ENCODE assay signal across 8 cellular contexts in the genomic region with DNA sequence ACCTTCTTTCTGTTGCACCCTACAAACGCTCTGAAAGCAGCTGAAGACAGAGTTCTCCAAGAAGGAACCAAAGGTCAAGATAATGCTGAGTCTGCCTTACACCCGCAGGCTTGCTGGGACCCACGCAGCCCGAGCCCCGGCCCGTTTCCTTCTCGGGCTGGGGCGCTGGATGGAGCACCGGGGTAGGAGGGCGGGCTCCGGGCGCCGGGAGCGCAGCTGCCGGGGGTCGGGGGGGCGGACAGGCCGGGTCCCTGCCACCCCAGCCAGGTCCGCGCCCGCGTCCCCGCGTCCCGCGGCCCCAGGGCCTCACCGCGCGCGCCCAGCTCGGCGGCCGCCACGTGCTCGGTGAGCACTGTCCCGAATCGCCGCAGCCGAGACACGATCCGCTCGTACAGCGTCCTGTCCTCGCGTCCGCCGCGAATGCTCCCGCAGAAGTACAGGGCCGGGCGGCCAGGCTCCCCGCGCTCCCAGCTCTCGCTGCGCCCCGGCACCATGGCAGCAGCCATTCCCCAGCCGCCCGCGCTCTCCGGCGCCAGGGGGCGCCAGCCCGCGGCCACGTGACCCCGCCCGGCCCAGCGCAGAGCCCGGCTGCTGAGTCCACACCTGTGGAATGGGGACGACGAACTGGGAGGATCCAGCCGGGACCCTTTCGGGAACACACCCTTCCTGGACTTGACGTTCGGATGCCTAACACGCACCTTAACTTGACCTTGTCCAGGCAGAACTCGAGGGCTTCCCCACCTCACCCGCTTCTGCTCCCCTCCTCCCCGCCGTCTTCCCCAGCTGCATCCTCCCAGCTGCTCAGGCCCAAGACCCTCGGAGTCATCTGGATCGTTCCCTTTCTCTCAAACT. TPM values are rescaled to one million over a fixed set of nuclear protein-coding genes. Genes with fewer than 3 reads are reported as not detected.
A peak's percentile ranks its signal among the peaks of the same experiment; 100 is the strongest.
DNase-seq lines count a peak whose midpoint lies in the region; ATAC-seq and TF ChIP-seq lines count a peak whose summit lies in the region.

A gene with protein sequence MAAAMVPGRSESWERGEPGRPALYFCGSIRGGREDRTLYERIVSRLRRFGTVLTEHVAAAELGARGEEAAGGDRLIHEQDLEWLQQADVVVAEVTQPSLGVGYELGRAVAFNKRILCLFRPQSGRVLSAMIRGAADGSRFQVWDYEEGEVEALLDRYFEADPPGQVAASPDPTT (minus strand): TSS at position 531 of the 852 bp plus-strand sequence. CDS start 25 bp downstream, at position 506.

- no peaks in the 10 kb centered on the region for H3K9me3 ChIP-seq in KOPT-K1 (ENCODE audit: insufficient read depth, low read length, poor library complexity, severe bottlenecking)
- no peaks in the 10 kb centered on the region for H3K9me3 ChIP-seq in adrenal gland (replicated peaks in 1 of 3)
- H3K9me3 ChIP-seq in left ventricle myocardium inferior (replicated peaks), result no peaks in the 10 kb centered on the region
- no peaks in the 10 kb centered on the region for H3K9me3 ChIP-seq in upper lobe of right lung

- H3K27me3 ChIP-seq in adrenal gland, result no peaks in the 10 kb centered on the region
- H3K27me3 ChIP-seq in left ventricle myocardium inferior (ENCODE audit: low read depth), result peaks cover 10% of the 10 kb centered on the region
- peaks cover 8% of the 10 kb centered on the region for H3K27me3 ChIP-seq in upper lobe of right lung

- H3K36me3 ChIP-seq in KOPT-K1 (ENCODE audit: insufficient read depth, low read length) (peaks cover 11% of the 10 kb centered on the region; the same call in 1 of the 2 replicates), adrenal gland (replicated peaks in 1 of 2) (peaks cover 0 to 6% of the 10 kb centered on the region in 2 donors), left ventricle myocardium inferior (no peaks in the 10 kb centered on the region), upper lobe of right lung (no peaks in the 10 kb centered on the region)

- H3K27ac Mint-ChIP-seq in T-cell, result peak within 1 kb of the TSS; percentile 89 to 90
- peak within 1 kb of the TSS; percentile 74 for H3K27ac Mint-ChIP-seq in progenitor cell of endocrine pancreas

- H3K27ac ChIP-seq in KOPT-K1 (ENCODE audit: low read depth, low read length, poor library complexity, severe bottlenecking), result peak within 1 kb of the TSS; percentile 55
- peak within 1 kb of the TSS in 3 of 5 donors; percentile 46 to 85 (median 53) for H3K27ac ChIP-seq in adrenal gland
- peak within 1 kb of the TSS; percentile 62 for H3K27ac ChIP-seq in left ventricle myocardium inferior (replicated peaks)
- H3K27ac ChIP-seq in upper lobe of right lung, result peak within 1 kb of the TSS; percentile 58

- TF ChIP-seq POLR2A in adrenal gland (IDR thresholded peaks at IDR 0.05), result peak in 1 of 2 donors; percentile 44

- peak; percentile 71 for ATAC-seq in GM21528 (IDR thresholded peaks at IDR 0.05; ENCODE audit: low FRiP score, unreplicated experiment)
- ATAC-seq in T-cell (replicated peaks in 1 of 4), result peak; percentile 75 to 86 (median 84)
- peak; percentile 98 for ATAC-seq in upper lobe of right lung

- TF ChIP-seq CTCF in adrenal gland (IDR thresholded peaks at IDR 0.05), result peak; percentile 34 to 96 (median 75)
- peak; percentile 93 for TF ChIP-seq CTCF in left ventricle myocardium inferior (IDR thresholded peaks at IDR 0.05; ENCODE audit: borderline replicate concordance)
- TF ChIP-seq CTCF in progenitor cell of endocrine pancreas (IDR thresholded peaks at IDR 0.05; ENCODE audit: unreplicated experiment), result peak; percentile 97
- TF ChIP-seq CTCF in upper lobe of right lung (IDR thresholded peaks at IDR 0.05), result peak; percentile 92

- CTCF ChIA-PET in T-cell (lab: Charles Lee), result interaction anchor here (0.5 to 1.6 kb wide), 8 partner anchors 9 to 154 kb away, joined by 3 to 5 read pairs (median 4); a partner anchor contains a TSS

- POLR2A ChIA-PET in T-cell (lab: Charles Lee), result interaction anchor here (0.5 to 0.7 kb wide), 4 partner anchors 9 to 252 kb away, joined by 3 to 8 read pairs (median 4); no protein-coding TSS in a partner anchor

- H3K9me3 Mint-ChIP-seq in T-cell (no peaks in the 10 kb centered on the region), progenitor cell of endocrine pancreas (ENCODE audit: low read depth) (no peaks in the 10 kb centered on the region)

- DNase-seq in Daoy (ENCODE audit: low read depth) (peak; percentile 84), T-cell (peak; percentile 35 to 84 (median 72)), adrenal gland (peak; percentile 69 to 83 (median 75)), left ventricle myocardium inferior (peak; percentile 78), progenitor cell of endocrine pancreas (ENCODE audit: low spot score, unreplicated experiment) (peak; percentile 78), upper lobe of right lung (peak; percentile 92)

- H3K4me3 ChIP-seq in adrenal gland (peak within 1 kb of the TSS in 3 of 4 donors; percentile 10 to 86 (median 39)), left ventricle myocardium inferior (peak within 1 kb of the TSS; percentile 69), upper lobe of right lung (peak within 1 kb of the TSS; percentile 62)

- H3K4me1 Mint-ChIP-seq in T-cell (peaks cover 40 to 50% (median 48%) of the 10 kb centered on the region in 3 donors), progenitor cell of endocrine pancreas (ENCODE audit: low read depth) (no peaks in the 10 kb centered on the region)

- intact Hi-C loops in adrenal gland (cut with DNase I), result no loop called here
- intact Hi-C loops in left ventricle myocardium inferior (cut with micrococcal nuclease), result no loop called here
- intact Hi-C loops in upper lobe of right lung (cut with DNase I), result no loop called here

- no peaks in the 10 kb centered on the region for H3K36me3 Mint-ChIP-seq in T-cell
- peaks cover 3% of the 10 kb centered on the region for H3K36me3 Mint-ChIP-seq in progenitor cell of endocrine pancreas (ENCODE audit: insufficient read depth)

- 3 to 13% (median 6%) methylated on average over 13 to 82 of the region's 82 CpGs for WGBS in adrenal gland, 4 donors

- H3K4me3 Mint-ChIP-seq in T-cell, result peak within 1 kb of the TSS; percentile 85 to 92 (median 89)
- H3K4me3 Mint-ChIP-seq in progenitor cell of endocrine pancreas (ENCODE audit: low read depth), result peak within 1 kb of the TSS; percentile 78

- H3K4me1 ChIP-seq in adrenal gland (replicated peaks in 1 of 2) (peaks cover 0 to 8% of the 10 kb centered on the region in 2 donors), left ventricle myocardium inferior (peaks cover 13% of the 10 kb centered on the region), upper lobe of right lung (peaks cover 17% of the 10 kb centered on the region)

- H3K27me3 Mint-ChIP-seq in T-cell (peaks cover 0 to 2% of the 10 kb centered on the region in 2 donors), progenitor cell of endocrine pancreas (peaks cover 26% of the 10 kb centered on the region)

RNA-seq across cellular contexts. Expression of the gene that starts here (rescaled TPM):
- 57.3 and 66.3 TPM in 2 replicates for total RNA-seq in Daoy (2014; rRNA removed; shearing (Covaris generic))
- total RNA-seq in T-cell (10 to 100 TPM; 28.5 to 76.1 (median 57.5) TPM), adrenal gland (100 to 1,000 TPM in 6 of 8 donors, 10 to 100 TPM in 2; 57.2 to 229 (median 148) TPM), left ventricle myocardium inferior (27.7 TPM), progenitor cell of endocrine pancreas (33.9 and 39.0 TPM in 2 replicates), upper lobe of right lung (27.6 TPM)
- polyA plus RNA-seq in adrenal gland, result 100 to 1,000 TPM in 1 of 3 donors, 10 to 100 TPM in 2; 33.7 to 143 (median 95.1) TPM

Comparison
In these comparisons a context has a peak if more than half of its experiments do, and no peak if none do; other contexts are left out.
1. Peak in every context shown above with its lines: DNase-seq, ATAC-seq, H3K4me3 ChIP-seq and H3K27ac ChIP-seq.